ENCODE assay signal across 10 cellular contexts in the genomic region with DNA sequence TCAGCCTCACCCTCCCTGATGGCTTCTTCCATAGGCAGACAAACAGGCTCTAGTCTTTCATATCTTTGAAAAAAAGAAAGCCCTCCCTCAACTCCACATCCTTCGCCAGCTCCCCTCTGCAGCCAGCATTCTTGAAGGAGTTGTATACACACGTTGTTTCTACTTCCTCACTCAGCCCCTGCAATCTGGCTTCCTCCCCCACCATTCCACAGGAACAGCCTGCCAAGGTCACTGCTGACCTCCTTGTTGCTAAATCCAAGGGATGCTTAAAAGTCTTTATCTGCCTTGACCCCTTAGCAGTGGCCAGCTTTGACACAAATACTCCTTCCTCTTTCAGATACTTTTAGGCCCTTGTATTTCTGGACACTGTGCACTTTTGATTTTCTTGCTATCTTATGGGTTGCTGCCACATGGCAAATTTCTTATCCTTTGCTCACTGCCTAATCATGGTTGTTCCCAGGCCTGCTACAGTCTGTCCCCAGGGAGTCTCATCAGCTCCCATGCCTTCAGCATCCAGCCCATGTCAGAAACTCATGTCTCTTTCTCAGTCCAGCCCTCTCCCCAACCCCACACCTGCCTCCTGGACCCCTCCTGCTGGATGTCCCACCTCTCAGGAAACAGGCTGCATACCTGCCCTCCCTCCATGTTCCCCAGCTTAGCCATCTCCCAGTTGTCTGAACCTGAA. TPM values are rescaled to one million over a fixed set of nuclear protein-coding genes. Genes with fewer than 3 reads are reported as not detected.
DNase-seq lines count a peak whose midpoint lies in the region; ATAC-seq and TF ChIP-seq lines count a peak whose summit lies in the region.
"Had no signal": no experiment of that assay in that cellular context is flagged by ENCODE, and none has a peak within 500 bp of the region (broad histone marks: within the 10 kb centered on the region; RNA-seq: fewer than 3 reads in every experiment).

No MANE protein-coding gene starts in this region.

- peaks cover 29% of the 10 kb centered on the region for H3K4me1 Mint-ChIP-seq in activated naive CD4-positive, alpha-beta T cell treated with anti-CD3 and anti-CD28 coated beads for 36 hours (ENCODE audit: low read depth)
- H3K4me1 Mint-ChIP-seq in central memory CD8-positive, alpha-beta T cell: peaks cover 37% of the 10 kb centered on the region
- peaks cover 31% of the 10 kb centered on the region for H3K4me1 Mint-ChIP-seq in activated CD4-positive, alpha-beta memory T cell treated with anti-CD3 and anti-CD28 coated beads, Interleukin-2, amount 10 ng/mL, durations not matched to agents 7 days and 5 days

- ATAC-seq in central memory CD8-positive, alpha-beta T cell (replicated peaks; ENCODE audit: extremely low read depth, poor library complexity, severe bottlenecking): no peak
- no peak for ATAC-seq in lung (ENCODE audit: insufficient read depth, low FRiP score)
- no peak for ATAC-seq in upper lobe of right lung

- H3K9me3 ChIP-seq in lung (ENCODE audit: control insufficient read depth in 2 of 2, insufficient read depth in 1 of 2, low read length in 1 of 2): no peaks in the 10 kb centered on the region
- H3K9me3 ChIP-seq in upper lobe of right lung: no peaks in the 10 kb centered on the region

- no peaks in the 10 kb centered on the region for H3K27me3 Mint-ChIP-seq in activated naive CD4-positive, alpha-beta T cell treated with anti-CD3 and anti-CD28 coated beads for 36 hours (ENCODE audit: low read depth)
- H3K27me3 Mint-ChIP-seq in central memory CD8-positive, alpha-beta T cell: no peaks in the 10 kb centered on the region
- peaks cover 3% of the 10 kb centered on the region for H3K27me3 Mint-ChIP-seq in activated CD4-positive, alpha-beta memory T cell treated with anti-CD3 and anti-CD28 coated beads, Interleukin-2, amount 10 ng/mL, durations not matched to agents 7 days and 5 days

- CTCF ChIA-PET in activated naive CD4-positive, alpha-beta T cell treated with anti-CD3 and anti-CD28 coated beads for 36 hours (lab: Charles Lee): no interaction called here
- CTCF ChIA-PET in activated CD4-positive, alpha-beta memory T cell treated with anti-CD3 and anti-CD28 coated beads, Interleukin-2, amount 10 ng/mL, durations not matched to agents 7 days and 5 days (lab: Charles Lee): interaction anchor here (0.9 to 1.3 kb wide), 4 partner anchors 18 to 138 kb away, joined by 3 to 6 read pairs (median 4); no protein-coding TSS in a partner anchor

- TF ChIP-seq CTCF in lung (IDR thresholded peaks at IDR 0.05; ENCODE audit: control extremely low read depth, extremely low read depth): no peak
- no peak for TF ChIP-seq CTCF in upper lobe of right lung (IDR thresholded peaks at IDR 0.05)

- H3K36me3 Mint-ChIP-seq in activated naive CD4-positive, alpha-beta T cell treated with anti-CD3 and anti-CD28 coated beads for 36 hours (ENCODE audit: low read depth): peaks cover 2% of the 10 kb centered on the region
- peaks cover 2% of the 10 kb centered on the region for H3K36me3 Mint-ChIP-seq in central memory CD8-positive, alpha-beta T cell (ENCODE audit: insufficient read depth)
- H3K36me3 Mint-ChIP-seq in activated CD4-positive, alpha-beta memory T cell treated with anti-CD3 and anti-CD28 coated beads, Interleukin-2, amount 10 ng/mL, durations not matched to agents 7 days and 5 days (ENCODE audit: low read depth): no peaks in the 10 kb centered on the region

- H3K36me3 ChIP-seq in lung (ENCODE audit: control insufficient read depth in 2 of 2, insufficient read depth in 2 of 2, low read length in 2 of 2): peaks cover 0 to 1% of the 10 kb centered on the region in 2 donors
- H3K36me3 ChIP-seq in upper lobe of right lung: no peaks in the 10 kb centered on the region

- H3K4me1 ChIP-seq in lung (ENCODE audit: control insufficient read depth in 2 of 2, insufficient read depth in 2 of 2, low read length in 2 of 2) (peaks cover 13 to 24% of the 10 kb centered on the region in 2 donors), upper lobe of right lung (peaks cover 46% of the 10 kb centered on the region)

- intact Hi-C loops in activated naive CD4-positive, alpha-beta T cell treated with anti-CD3 and anti-CD28 coated beads for 36 hours (cut with micrococcal nuclease): loop anchor here (5.0 kb wide), 1 partner anchor 132 kb away; a partner anchor contains a TSS
- intact Hi-C loops in upper lobe of right lung (cut with DNase I): no loop called here

- H3K4me3 ChIP-seq in lung: no peak overlapping the region
- H3K4me3 ChIP-seq in upper lobe of right lung: no peak overlapping the region

- H3K4me3 Mint-ChIP-seq in activated naive CD4-positive, alpha-beta T cell treated with anti-CD3 and anti-CD28 coated beads for 36 hours: peak overlapping the region; percentile 4
- H3K4me3 Mint-ChIP-seq in central memory CD8-positive, alpha-beta T cell: peak overlapping the region; percentile 70
- no peak overlapping the region for H3K4me3 Mint-ChIP-seq in activated CD4-positive, alpha-beta memory T cell treated with anti-CD3 and anti-CD28 coated beads, Interleukin-2, amount 10 ng/mL, durations not matched to agents 7 days and 5 days

- POLR2A ChIA-PET in activated CD4-positive, alpha-beta memory T cell treated with anti-CD3 and anti-CD28 coated beads, Interleukin-2, amount 10 ng/mL, durations not matched to agents 7 days and 5 days (lab: Charles Lee): interaction anchor here (0.7 to 2.0 kb wide), 5 partner anchors 9 to 104 kb away, joined by 3 to 5 read pairs (median 3); no protein-coding TSS in a partner anchor

- DNase-seq in activated naive CD4-positive, alpha-beta T cell treated with anti-CD3 and anti-CD28 coated beads for 36 hours: no peak
- DNase-seq in activated naive CD4-positive, alpha-beta T cell treated with Interleukin-2 at 50 U/mL for 16 hours: no peak
- DNase-seq in central memory CD8-positive, alpha-beta T cell (ENCODE audit: low spot score in 2 of 2): no peak
- DNase-seq in lung (ENCODE audit: low spot score): no peak
- DNase-seq in upper lobe of right lung: no peak
- no peak for DNase-seq in NCI-H2227 (lab: John Stamatoyannopoulos, UW; ENCODE audit: unreplicated experiment)
- DNase-seq in activated CD4-positive, alpha-beta memory T cell treated with anti-CD3 and anti-CD28 coated beads, Interleukin-2, amount 10 ng/mL, durations not matched to agents 7 days and 5 days: no peak
- DNase-seq in iPS-NIHi11 (ENCODE audit: low spot score): no peak
- DNase-seq: activated CD4-positive, alpha-beta T cell treated with anti-CD3 and anti-CD28 coated beads, Interleukin-2, amount 50 U/mL, for 48 hours; NCI-H69 had no signal

- H3K27me3 ChIP-seq in lung (ENCODE audit: control insufficient read depth, insufficient read depth) (no peaks in the 10 kb centered on the region), upper lobe of right lung (no peaks in the 10 kb centered on the region)

- H3K27ac ChIP-seq in lung (ENCODE audit: low read depth in 1 of 2, low read length in 1 of 2) (peak overlapping the region; percentile 43 to 61), upper lobe of right lung (peak overlapping the region; percentile 84)

- WGBS in lung, 2 donors: 32 to 36% methylated on average over 2 of the region's 2 CpGs

- H3K9me3 Mint-ChIP-seq in activated naive CD4-positive, alpha-beta T cell treated with anti-CD3 and anti-CD28 coated beads for 36 hours: peaks cover 2% of the 10 kb centered on the region
- H3K9me3 Mint-ChIP-seq in central memory CD8-positive, alpha-beta T cell: no peaks in the 10 kb centered on the region
- peaks cover 3% of the 10 kb centered on the region for H3K9me3 Mint-ChIP-seq in activated CD4-positive, alpha-beta memory T cell treated with anti-CD3 and anti-CD28 coated beads, Interleukin-2, amount 10 ng/mL, durations not matched to agents 7 days and 5 days

- peak overlapping the region; percentile 28 for H3K27ac Mint-ChIP-seq in activated naive CD4-positive, alpha-beta T cell treated with anti-CD3 and anti-CD28 coated beads for 36 hours
- H3K27ac Mint-ChIP-seq in central memory CD8-positive, alpha-beta T cell (ENCODE audit: low read depth): peak overlapping the region; percentile 26
- no peak overlapping the region for H3K27ac Mint-ChIP-seq in activated CD4-positive, alpha-beta memory T cell treated with anti-CD3 and anti-CD28 coated beads, Interleukin-2, amount 10 ng/mL, durations not matched to agents 7 days and 5 days

RNA-seq across cellular contexts. Expression of a gene that starts 8.3 kb away (rescaled TPM):
- total RNA-seq in activated naive CD4-positive, alpha-beta T cell treated with anti-CD3 and anti-CD28 coated beads for 36 hours: 1 to 10 TPM; 2.1 to 3.4 TPM
- total RNA-seq in lung (1 to 10 TPM; 2.2 to 7.0 TPM), upper lobe of right lung (9.3 TPM)
- polyA plus RNA-seq in lung: 1 to 10 TPM; 3.2 to 7.2 TPM
- total RNA-seq in activated CD4-positive, alpha-beta memory T cell treated with anti-CD3 and anti-CD28 coated beads, Interleukin-2, amount 10 ng/mL, durations not matched to agents 7 days and 5 days: 10 to 100 TPM; 10.6 to 11.8 TPM

RNA-seq across cellular contexts. Expression of a gene that starts 8.3 kb away (rescaled TPM):
- total RNA-seq in activated naive CD4-positive, alpha-beta T cell treated with anti-CD3 and anti-CD28 coated beads for 36 hours: 1 to 10 TPM in 1 of 2 experiments, under 1 TPM in 1; 0.84 to 1.9 TPM
- total RNA-seq in lung (1 to 10 TPM in 1 of 2 donors, under 1 TPM in 1; 0.46 to 1.4 TPM), upper lobe of right lung (2.5 TPM)
- 1 to 10 TPM in 1 of 2 donors, under 1 TPM in 1; 0.37 to 1.0 TPM for polyA plus RNA-seq in lung
- total RNA-seq in activated CD4-positive, alpha-beta memory T cell treated with anti-CD3 and anti-CD28 coated beads, Interleukin-2, amount 10 ng/mL, durations not matched to agents 7 days and 5 days: 1 to 10 TPM in 1 of 2 experiments, under 1 TPM in 1; 0.70 to 1.0 TPM

RNA-seq across cellular contexts. Expression of a gene that starts 18.0 kb away (rescaled TPM):
- total RNA-seq in activated naive CD4-positive, alpha-beta T cell treated with anti-CD3 and anti-CD28 coated beads for 36 hours: 10 to 100 TPM; 14.4 to 15.9 TPM
- 10 to 100 TPM; 37.9 to 78.4 TPM for total RNA-seq in lung
- 10 to 100 TPM; 28.4 to 41.2 TPM for polyA plus RNA-seq in lung
- 44.5 TPM for total RNA-seq in upper lobe of right lung
- 10 to 100 TPM; 26.4 to 27.9 TPM for total RNA-seq in activated CD4-positive, alpha-beta memory T cell treated with anti-CD3 and anti-CD28 coated beads, Interleukin-2, amount 10 ng/mL, durations not matched to agents 7 days and 5 days

RNA-seq across cellular contexts. Expression of a gene that starts 40.2 kb away (rescaled TPM):
- 10 to 100 TPM; 35.2 to 38.3 TPM for total RNA-seq in activated naive CD4-positive, alpha-beta T cell treated with anti-CD3 and anti-CD28 coated beads for 36 hours
- total RNA-seq in lung (10 to 100 TPM; 58.7 to 80.5 TPM), upper lobe of right lung (67.6 TPM)
- polyA plus RNA-seq in lung: 10 to 100 TPM; 32.8 to 38.0 TPM
- total RNA-seq in activated CD4-positive, alpha-beta memory T cell treated with anti-CD3 and anti-CD28 coated beads, Interleukin-2, amount 10 ng/mL, durations not matched to agents 7 days and 5 days: 10 to 100 TPM; 52.5 to 52.6 TPM
